Comparison of ENCODE assay signal across 10 cellular contexts in genomic region chr11:114179234-114179941, GRCh38.
DNase-seq lines count a peak whose midpoint lies in the region; ATAC-seq and TF ChIP-seq lines count a peak whose summit lies in the region.
"Had no signal": no experiment of that assay in that cellular context is flagged by ENCODE, and none has a peak within 500 bp of the region (broad histone marks: within the 10 kb centered on the region; RNA-seq: fewer than 3 reads in every experiment).

No MANE protein-coding gene starts in this region.

- H2BK5ac ChIP-seq in mesenchymal stem cell (ENCODE audit: low read depth, low read length, poor library complexity, severe bottlenecking): no peak overlapping the region

- peaks cover 95 to 97% of the 10 kb centered on the region in 2 experiments for H3K27me3 ChIP-seq in mesenchymal stem cell (ENCODE audit: control insufficient read depth in 1 of 2, insufficient read depth in 1 of 2, low read length in 2 of 2)
- H3K27me3 ChIP-seq in thyroid gland: no peaks in the 10 kb centered on the region

- H3K4ac ChIP-seq in mesenchymal stem cell (ENCODE audit: low read depth in 1 of 2, low read length in 2 of 2): peak overlapping the region; percentile 71 to 98

- DNase-seq in activated CD4-positive, alpha-beta memory T cell treated with anti-CD3 and anti-CD28 coated beads for 36 hours: no peak
- no peak for DNase-seq in activated CD4-positive, alpha-beta memory T cell treated with anti-CD3 and anti-CD28 coated beads, Interleukin-2, amount 10 ng/mL, durations not matched to agents 7 days and 5 days
- DNase-seq in mesenchymal stem cell: peak; percentile 92
- peak; percentile 92 for DNase-seq in thyroid gland
- no peak for DNase-seq in type B pancreatic cell (ENCODE audit: extremely low spot score, unreplicated experiment)
- no peak for DNase-seq in stimulated activated naive CD8-positive, alpha-beta T cell treated with anti-CD3 and anti-CD28 coated beads, Interleukin-15, amount 100 ng/mL, for 72 hours
- DNase-seq in activated CD4-positive, CD25-positive, alpha-beta regulatory T cell treated with anti-CD3 and anti-CD28 coated beads, Interleukin-2, amount 50 U/mL, for 72 hours: no peak
- DNase-seq: NK-92 treated with Interleukin-12 subunit alpha and Interleukin-12 subunit beta, amount 100 ng/mL, for 24 hours; stimulated activated CD4-positive, alpha-beta T cell treated with anti-CD3 and anti-CD28 coated beads, Interleukin-2, amount 100 ng/mL, for 24 hours had no signal

- intact Hi-C loops in activated CD4-positive, alpha-beta memory T cell treated with anti-CD3 and anti-CD28 coated beads for 36 hours (cut with micrococcal nuclease): no loop called here
- intact Hi-C loops in thyroid gland (cut with DNase I): no loop called here

- no peaks in the 10 kb centered on the region for H3K79me1 ChIP-seq in mesenchymal stem cell (replicated peaks; ENCODE audit: low read length, poor library complexity, severe bottlenecking)

- H3K4me2 ChIP-seq in mesenchymal stem cell (ENCODE audit: low read length, poor library complexity, severe bottlenecking): no peak overlapping the region

- peaks cover 63% of the 10 kb centered on the region for H3K4me1 Mint-ChIP-seq in activated CD4-positive, alpha-beta memory T cell treated with anti-CD3 and anti-CD28 coated beads for 36 hours (ENCODE audit: low read depth)
- H3K4me1 Mint-ChIP-seq in activated CD4-positive, alpha-beta memory T cell treated with anti-CD3 and anti-CD28 coated beads, Interleukin-2, amount 10 ng/mL, durations not matched to agents 7 days and 5 days: peaks cover 67% of the 10 kb centered on the region
- H3K4me1 Mint-ChIP-seq in type B pancreatic cell (ENCODE audit: unreplicated experiment): peaks cover 35% of the 10 kb centered on the region
- H3K4me1 Mint-ChIP-seq in stimulated activated naive CD8-positive, alpha-beta T cell treated with anti-CD3 and anti-CD28 coated beads, Interleukin-15, amount 100 ng/mL, for 72 hours: peaks cover 68% of the 10 kb centered on the region

- H3K4me3 Mint-ChIP-seq in activated CD4-positive, alpha-beta memory T cell treated with anti-CD3 and anti-CD28 coated beads for 36 hours: no peak overlapping the region
- no peak overlapping the region for H3K4me3 Mint-ChIP-seq in activated CD4-positive, alpha-beta memory T cell treated with anti-CD3 and anti-CD28 coated beads, Interleukin-2, amount 10 ng/mL, durations not matched to agents 7 days and 5 days
- no peak overlapping the region for H3K4me3 Mint-ChIP-seq in type B pancreatic cell
- no peak overlapping the region for H3K4me3 Mint-ChIP-seq in stimulated activated naive CD8-positive, alpha-beta T cell treated with anti-CD3 and anti-CD28 coated beads, Interleukin-15, amount 100 ng/mL, for 72 hours

- H3K4me3 ChIP-seq in mesenchymal stem cell (ENCODE audit: insufficient read depth in 1 of 2, low read depth in 1 of 2, low read length in 2 of 2) (no peak overlapping the region), thyroid gland (replicated peaks in 1 of 3) (peak overlapping the region in 2 of 3 donors; percentile 29 to 36)

- H2AFZ ChIP-seq in mesenchymal stem cell (ENCODE audit: low read depth, low read length): no peak overlapping the region

- peak overlapping the region; percentile 56 for H2BK120ac ChIP-seq in mesenchymal stem cell (ENCODE audit: low read depth, low read length)

- H4K8ac ChIP-seq in mesenchymal stem cell (ENCODE audit: low read length): peak overlapping the region; percentile 84

- peak overlapping the region in 1 of 2 experiments; percentile 76 for H3K14ac ChIP-seq in mesenchymal stem cell (ENCODE audit: low read length in 2 of 2)

- H3K9me3 Mint-ChIP-seq in activated CD4-positive, alpha-beta memory T cell treated with anti-CD3 and anti-CD28 coated beads for 36 hours: no peaks in the 10 kb centered on the region
- H3K9me3 Mint-ChIP-seq in activated CD4-positive, alpha-beta memory T cell treated with anti-CD3 and anti-CD28 coated beads, Interleukin-2, amount 10 ng/mL, durations not matched to agents 7 days and 5 days: no peaks in the 10 kb centered on the region
- no peaks in the 10 kb centered on the region for H3K9me3 Mint-ChIP-seq in type B pancreatic cell
- H3K9me3 Mint-ChIP-seq in stimulated activated naive CD8-positive, alpha-beta T cell treated with anti-CD3 and anti-CD28 coated beads, Interleukin-15, amount 100 ng/mL, for 72 hours: no peaks in the 10 kb centered on the region

- H3K36me3 Mint-ChIP-seq in activated CD4-positive, alpha-beta memory T cell treated with anti-CD3 and anti-CD28 coated beads for 36 hours: no peaks in the 10 kb centered on the region
- peaks cover 6% of the 10 kb centered on the region for H3K36me3 Mint-ChIP-seq in activated CD4-positive, alpha-beta memory T cell treated with anti-CD3 and anti-CD28 coated beads, Interleukin-2, amount 10 ng/mL, durations not matched to agents 7 days and 5 days (ENCODE audit: low read depth)
- H3K36me3 Mint-ChIP-seq in type B pancreatic cell: no peaks in the 10 kb centered on the region

- peak overlapping the region; percentile 94 for H4K91ac ChIP-seq in mesenchymal stem cell (ENCODE audit: low read length)

- H3K9ac ChIP-seq in mesenchymal stem cell (ENCODE audit: low read length): no peak overlapping the region

- H3K27ac ChIP-seq in cingulate gyrus (ENCODE audit: low read depth, low read length) (peak overlapping the region; percentile 98), mesenchymal stem cell (ENCODE audit: low read length, poor library complexity, severe bottlenecking) (no peak overlapping the region), thyroid gland (peak overlapping the region; percentile 99 to 100 (median 100))

- H3K18ac ChIP-seq in mesenchymal stem cell (ENCODE audit: low read depth in 1 of 2, low read length in 2 of 2): peak overlapping the region; percentile 92 to 96

- TF ChIP-seq POLR2A in thyroid gland (IDR thresholded peaks at IDR 0.05): peak; percentile 46 to 88

- CTCF ChIA-PET in activated CD4-positive, alpha-beta memory T cell treated with anti-CD3 and anti-CD28 coated beads for 36 hours (lab: Charles Lee): interaction anchor here (0.9 to 2.4 kb wide), 5 partner anchors 8 to 143 kb away, joined by 3 to 13 read pairs (median 5); no protein-coding TSS in a partner anchor
- CTCF ChIA-PET in activated CD4-positive, alpha-beta memory T cell treated with anti-CD3 and anti-CD28 coated beads, Interleukin-2, amount 10 ng/mL, durations not matched to agents 7 days and 5 days (lab: Charles Lee): interaction anchor here (1.4 to 2.1 kb wide), 3 partner anchors 13 to 119 kb away, joined by 3 to 7 read pairs (median 4); no protein-coding TSS in a partner anchor

- peak overlapping the region; percentile 71 for H2BK15ac ChIP-seq in mesenchymal stem cell (ENCODE audit: low read depth, poor library complexity, severe bottlenecking)

- H3K36me3 ChIP-seq in mesenchymal stem cell (ENCODE audit: control insufficient read depth in 1 of 2, insufficient read depth in 2 of 2, low read depth in 1 of 2, low read length in 2 of 2): no peaks in the 10 kb centered on the region
- peaks cover 0 to 4% of the 10 kb centered on the region in 2 donors for H3K36me3 ChIP-seq in thyroid gland

- H2AK5ac ChIP-seq in mesenchymal stem cell (ENCODE audit: low read length, severe bottlenecking): no peak overlapping the region

- peak overlapping the region; percentile 80 to 100 for H2BK12ac ChIP-seq in mesenchymal stem cell (ENCODE audit: low read length in 2 of 2)

- H3K9me3 ChIP-seq in mesenchymal stem cell (ENCODE audit: control insufficient read depth, low read length): no peaks in the 10 kb centered on the region
- H3K9me3 ChIP-seq in thyroid gland: no peaks in the 10 kb centered on the region

- ATAC-seq in stimulated activated naive CD8-positive, alpha-beta T cell treated with anti-CD3 and anti-CD28 coated beads, Interleukin-15, amount 100 ng/mL, for 72 hours: no peak

- H3K4me1 ChIP-seq in mesenchymal stem cell (ENCODE audit: control insufficient read depth, insufficient read depth, low read depth, low read length) (no peaks in the 10 kb centered on the region), thyroid gland (peaks cover 79 to 92% of the 10 kb centered on the region in 2 donors)

- TF ChIP-seq CTCF in thyroid gland (IDR thresholded peaks at IDR 0.05) (peak in 3 of 6 experiments; percentile 4 to 38 (median 27)), type B pancreatic cell (conservative IDR thresholded peaks at IDR 0.05) (no peak)

- no peak overlapping the region for H3K23ac ChIP-seq in mesenchymal stem cell (ENCODE audit: low read length in 2 of 2)

- no peaks in the 10 kb centered on the region for H3K27me3 Mint-ChIP-seq in activated CD4-positive, alpha-beta memory T cell treated with anti-CD3 and anti-CD28 coated beads for 36 hours
- H3K27me3 Mint-ChIP-seq in activated CD4-positive, alpha-beta memory T cell treated with anti-CD3 and anti-CD28 coated beads, Interleukin-2, amount 10 ng/mL, durations not matched to agents 7 days and 5 days: peaks cover 1% of the 10 kb centered on the region
- peaks cover 81% of the 10 kb centered on the region for H3K27me3 Mint-ChIP-seq in type B pancreatic cell
- H3K27me3 Mint-ChIP-seq in stimulated activated naive CD8-positive, alpha-beta T cell treated with anti-CD3 and anti-CD28 coated beads, Interleukin-15, amount 100 ng/mL, for 72 hours: no peaks in the 10 kb centered on the region

- WGBS in mesenchymal stem cell: 3% methylated on average over 4 of the region's 5 CpGs
- 1% methylated on average over 5 of the region's 5 CpGs for WGBS in thyroid gland, 2 donors

- peak overlapping the region; percentile 31 for H3K27ac Mint-ChIP-seq in activated CD4-positive, alpha-beta memory T cell treated with anti-CD3 and anti-CD28 coated beads for 36 hours
- H3K27ac Mint-ChIP-seq in activated CD4-positive, alpha-beta memory T cell treated with anti-CD3 and anti-CD28 coated beads, Interleukin-2, amount 10 ng/mL, durations not matched to agents 7 days and 5 days: no peak overlapping the region
- no peak overlapping the region for H3K27ac Mint-ChIP-seq in type B pancreatic cell
- H3K27ac Mint-ChIP-seq in stimulated activated naive CD8-positive, alpha-beta T cell treated with anti-CD3 and anti-CD28 coated beads, Interleukin-15, amount 100 ng/mL, for 72 hours: no peak overlapping the region

- POLR2A ChIA-PET in activated CD4-positive, alpha-beta memory T cell treated with anti-CD3 and anti-CD28 coated beads for 36 hours (lab: Charles Lee): no interaction called here
- POLR2A ChIA-PET in activated CD4-positive, alpha-beta memory T cell treated with anti-CD3 and anti-CD28 coated beads, Interleukin-2, amount 10 ng/mL, durations not matched to agents 7 days and 5 days (lab: Charles Lee): interaction anchor here (0.8 to 8.9 kb wide), 2 partner anchors 9 to 29 kb away, joined by 3 to 121 read pairs; no protein-coding TSS in a partner anchor

Comparison
In these comparisons a context has a peak if more than half of its experiments do, and no peak if none do; other contexts are left out.
1. DNase-seq: peak in mesenchymal stem cell (single experiment) and thyroid gland (2 of 2); none in activated CD4-positive, alpha-beta memory T cell treated with anti-CD3 and anti-CD28 coated beads for 36 hours (single experiment), activated CD4-positive, alpha-beta memory T cell treated with anti-CD3 and anti-CD28 coated beads, Interleukin-2, amount 10 ng/mL, durations not matched to agents 7 days and 5 days (single experiment), type B pancreatic cell (single experiment), stimulated activated naive CD8-positive, alpha-beta T cell treated with anti-CD3 and anti-CD28 coated beads, Interleukin-15, amount 100 ng/mL, for 72 hours (0 of 2) and activated CD4-positive, CD25-positive, alpha-beta regulatory T cell treated with anti-CD3 and anti-CD28 coated beads, Interleukin-2, amount 50 U/mL, for 72 hours (single experiment).
2. H3K4me3 ChIP-seq: peak in thyroid gland (2 of 3); none in mesenchymal stem cell (0 of 2).